Comparison of ENCODE assay signal across 19 cellular contexts in the genomic region with DNA sequence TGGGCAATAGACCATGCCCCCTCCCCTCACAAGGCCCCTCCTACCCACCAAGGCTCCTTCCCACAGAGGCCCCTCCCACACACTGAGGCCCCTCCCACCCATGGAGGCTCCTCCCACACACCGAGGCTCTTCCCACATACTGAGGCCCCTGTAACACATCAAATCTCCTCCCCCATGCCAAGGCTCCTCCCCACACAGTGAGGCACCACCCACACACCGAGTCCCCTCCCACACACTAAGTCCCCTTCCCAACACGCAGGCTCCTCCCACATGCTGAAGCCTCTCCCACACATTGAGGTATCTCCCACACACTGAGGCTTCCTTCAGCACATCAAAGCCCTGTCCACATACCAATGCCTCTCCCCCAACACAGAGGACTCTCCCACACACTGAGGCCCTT.
"Had no signal": no experiment of that assay in that cellular context is flagged by ENCODE, and none has a peak within 500 bp of the region (broad histone marks: within the 10 kb centered on the region; RNA-seq: fewer than 3 reads in every experiment).

No MANE protein-coding gene starts in this region.

- ATAC-seq: lower lobe of right lung; stimulated activated naive B cell treated with anti-CD40 and anti-IgM and Interleukin-4, amounts not matched to agents 10 μg/mL and 1 μg/mL and 100 μg/mL, for 72 hours had no signal

- H3K4me1 ChIP-seq: lower lobe of right lung, sigmoid colon, upper lobe of left lung had no signal

- H3K27me3 ChIP-seq: upper lobe of left lung had no signal

- H3K4me3 Mint-ChIP-seq: activated CD4-positive, alpha-beta memory T cell treated with anti-CD3 and anti-CD28 coated beads for 36 hours; central memory CD8-positive, alpha-beta T cell; natural killer cell; stimulated activated naive B cell treated with anti-CD40 and anti-IgM and Interleukin-4, amounts not matched to agents 10 μg/mL and 1 μg/mL and 100 μg/mL, for 72 hours had no signal

- H3K9me3 ChIP-seq: lower lobe of right lung had no signal

- H3K36me3 ChIP-seq: brain microvascular endothelial cell, lower lobe of right lung, sigmoid colon, thoracic aorta, upper lobe of left lung had no signal

- H3K27ac ChIP-seq: brain microvascular endothelial cell, coronary artery, lower lobe of right lung, sigmoid colon, thoracic aorta, upper lobe of left lung had no signal

- H3K36me3 Mint-ChIP-seq: natural killer cell had no signal

- H3K4me3 ChIP-seq: coronary artery, lower lobe of right lung, sigmoid colon, thoracic aorta, upper lobe of left lung had no signal

- DNase-seq: activated CD4-positive, alpha-beta memory T cell treated with anti-CD3 and anti-CD28 coated beads for 36 hours; activated CD8-positive, alpha-beta memory T cell treated with anti-CD3 and anti-CD28 coated beads, Interleukin-2, amount 50 U/mL, for 4 hours; activated effector memory CD4-positive, alpha-beta T cell treated with Interleukin-2 at 50 U/mL for 16 hours; activated naive CD4-positive, alpha-beta T cell treated with anti-CD3 and anti-CD28 coated beads, Interleukin-2, amount 50 U/mL, for 16 hours; activated T-cell treated with anti-CD3 and anti-CD28 coated beads, Interleukin-2, amount 50 U/mL, for 48 hours; aorta; brain microvascular endothelial cell; hypothalamus; islet precursor cell; lower lobe of right lung; natural killer cell; sigmoid colon; stimulated activated naive B cell treated with anti-CD40 and anti-IgM and Interleukin-4, amounts not matched to agents 10 μg/mL and 1 μg/mL and 100 μg/mL, for 72 hours; T-helper 1 cell; T-helper 9 cell; upper lobe of left lung had no signal

- H3K27ac Mint-ChIP-seq: activated CD4-positive, alpha-beta memory T cell treated with anti-CD3 and anti-CD28 coated beads for 36 hours; natural killer cell; stimulated activated naive B cell treated with anti-CD40 and anti-IgM and Interleukin-4, amounts not matched to agents 10 μg/mL and 1 μg/mL and 100 μg/mL, for 72 hours had no signal

- H3K4me1 Mint-ChIP-seq: central memory CD8-positive, alpha-beta T cell; natural killer cell had no signal
